ENCODE assay signal across 1 cellular context in genomic region chr19:45403781-45404556, GRCh38.
TF ChIP-seq lines count a peak whose summit lies in the region.

No MANE protein-coding gene starts in this region.

TF ChIP-seq in K562, 482 proteins besides CTCF, POLR2A, EP300 and RAD21 (continued from another document and continues in another):
- TF ChIP-seq NR0B1 (IDR thresholded peaks at IDR 0.05; ENCODE audit: partially characterized antibody) = no peak
- TF ChIP-seq BMI1 (IDR thresholded peaks at IDR 0.05; ENCODE audit: low read length) = no peak
- no peak for TF ChIP-seq E2F3 (CRISPR knock-in tag; IDR thresholded peaks at IDR 0.05)
- no peak for TF ChIP-seq MAFF (IDR thresholded peaks at IDR 0.05; ENCODE audit: low read length)
- TF ChIP-seq HSF4 (CRISPR knock-in tag; IDR thresholded peaks at IDR 0.05; ENCODE audit: borderline replicate concordance) = no peak
- no peak for TF ChIP-seq KDM4B (IDR thresholded peaks at IDR 0.05; ENCODE audit: borderline replicate concordance in 2 of 2, low read depth in 1 of 2)
- no peak for TF ChIP-seq XRCC3 (IDR thresholded peaks at IDR 0.05)
- no peak for TF ChIP-seq SIRT6 (IDR thresholded peaks at IDR 0.05; ENCODE audit: low read depth, low read length)
- no peak for TF ChIP-seq MTA3 (IDR thresholded peaks at IDR 0.05; ENCODE audit: borderline replicate concordance)
- peak; percentile 47; the same call in 1 of the 2 replicates for TF ChIP-seq PHF21A (IDR thresholded peaks at IDR 0.05; ENCODE audit: borderline replicate concordance, low read depth)
- no peak; the same call in 1 of the 2 replicates for TF ChIP-seq HLTF (IDR thresholded peaks at IDR 0.05)
- TF ChIP-seq TAF7 (tag; IDR thresholded peaks at IDR 0.05) = no peak
- no peak for TF ChIP-seq MTA1 (IDR thresholded peaks at IDR 0.05; ENCODE audit: borderline replicate concordance)
- TF ChIP-seq PRMT5 (CRISPR knock-in tag; IDR thresholded peaks at IDR 0.05) = no peak
- peak; percentile 61 for TF ChIP-seq DPF2 (IDR thresholded peaks at IDR 0.05)
- no peak for TF ChIP-seq RBM22 (IDR thresholded peaks at IDR 0.05; ENCODE audit: low read depth, low read length, poor library complexity, severe bottlenecking)
- TF ChIP-seq SPI1 (IDR thresholded peaks at IDR 0.05; ENCODE audit: borderline replicate concordance, low read depth, low read length) = no peak
- TF ChIP-seq USF2 (CRISPR knock-in tag; IDR thresholded peaks at IDR 0.05) = no peak
- TF ChIP-seq MAX (CRISPR knock-in tag; IDR thresholded peaks at IDR 0.05) = 0 out of 2 replicates have a peak, but pooled peaks have one; percentile 34
- no peak for TF ChIP-seq ZNF668 (CRISPR knock-in tag; IDR thresholded peaks at IDR 0.05)
- no peak for TF ChIP-seq ASH1L (IDR thresholded peaks at IDR 0.05; ENCODE audit: borderline replicate concordance, low read depth, partially characterized antibody)
- TF ChIP-seq ZFP36 (IDR thresholded peaks at IDR 0.05; ENCODE audit: low read depth, low read length, partially characterized antibody) = no peak
- no peak for TF ChIP-seq TAL1 (IDR thresholded peaks at IDR 0.05)
- TF ChIP-seq SP2 (IDR thresholded peaks at IDR 0.05; ENCODE audit: extremely low read depth, low read depth, low read length, poor library complexity, severe bottlenecking) = no peak
- TF ChIP-seq THRAP3 (IDR thresholded peaks at IDR 0.05; ENCODE audit: borderline replicate concordance) = no peak
- no peak for TF ChIP-seq DMBX1 (CRISPR knock-in tag; IDR thresholded peaks at IDR 0.05; ENCODE audit: borderline replicate concordance)
- TF ChIP-seq ID3 (CRISPR knock-in tag; IDR thresholded peaks at IDR 0.05) = no peak
- no peak for TF ChIP-seq ID3 (tag; IDR thresholded peaks at IDR 0.05)
- TF ChIP-seq TAF9B (IDR thresholded peaks at IDR 0.05; ENCODE audit: partially characterized antibody) = no peak
- TF ChIP-seq PHF20 (IDR thresholded peaks at IDR 0.05; ENCODE audit: partially characterized antibody) = no peak
- TF ChIP-seq AFF4 (CRISPR knock-in tag; IDR thresholded peaks at IDR 0.05) = no peak
- TF ChIP-seq GTF2A2 (tag; IDR thresholded peaks at IDR 0.05) = no peak
- TF ChIP-seq CREM (IDR thresholded peaks at IDR 0.05; ENCODE audit: low read depth) = peak; percentile 24; the same call in 1 of the 2 replicates
- TF ChIP-seq CHD4 (IDR thresholded peaks at IDR 0.05; ENCODE audit: insufficient read depth, insufficient replicate concordance, low read depth, low read length, poor library complexity, severe bottlenecking) = no peak
- TF ChIP-seq ARNT (IDR thresholded peaks at IDR 0.05) = no peak
- TF ChIP-seq HNRNPK (IDR thresholded peaks at IDR 0.05; ENCODE audit: low read depth, low read length, poor library complexity, severe bottlenecking) = no peak
- TF ChIP-seq GTF2F1 (IDR thresholded peaks at IDR 0.05; ENCODE audit: low read depth, low read length) = no peak
- no peak for TF ChIP-seq ETS1 (conservative IDR thresholded peaks at IDR 0.05; ENCODE audit: control insufficient read depth, low read depth, low read length)
- TF ChIP-seq ZSCAN29 (IDR thresholded peaks at IDR 0.05) = peak; percentile 31; the same call in 1 of the 2 replicates
- TF ChIP-seq DLX4 (CRISPR knock-in tag; IDR thresholded peaks at IDR 0.05) = no peak
- TF ChIP-seq MYBL2 (IDR thresholded peaks at IDR 0.05; ENCODE audit: low read depth) = no peak
- TF ChIP-seq MYBL2 (CRISPR knock-in tag; IDR thresholded peaks at IDR 0.05; ENCODE audit: borderline replicate concordance) = no peak
- no peak for TF ChIP-seq ZNF318 (IDR thresholded peaks at IDR 0.05; ENCODE audit: borderline replicate concordance in 1 of 2, low read depth in 1 of 2)
- TF ChIP-seq EHMT2 (IDR thresholded peaks at IDR 0.05) = no peak
- TF ChIP-seq ZNF165 (CRISPR knock-in tag; IDR thresholded peaks at IDR 0.05; ENCODE audit: borderline replicate concordance) = no peak
- TF ChIP-seq MAFG (tag; conservative IDR thresholded peaks at IDR 0.05) = no peak
- no peak for TF ChIP-seq ZNF707 (CRISPR knock-in tag; conservative IDR thresholded peaks at IDR 0.05)
- no peak for TF ChIP-seq PREB (CRISPR knock-in tag; IDR thresholded peaks at IDR 0.05)
- no peak for TF ChIP-seq NCOA1 (IDR thresholded peaks at IDR 0.05; ENCODE audit: low read depth)
- no peak for TF ChIP-seq HNRNPLL (IDR thresholded peaks at IDR 0.05; ENCODE audit: low read depth, low read length, poor library complexity, severe bottlenecking)
- TF ChIP-seq TAF1 (IDR thresholded peaks at IDR 0.05; ENCODE audit: control insufficient read depth, extremely low read depth, insufficient read depth, low read length, severe bottlenecking) = no peak
- TF ChIP-seq ZNF3 (CRISPR knock-in tag; IDR thresholded peaks at IDR 0.05) = no peak
